ENCODE assay signal across 22 cellular contexts in genomic region chr22:27859336-27859735, GRCh38. TPM values are rescaled to one million over a fixed set of nuclear protein-coding genes. Genes with fewer than 3 reads are reported as not detected.
DNase-seq lines count a peak whose midpoint lies in the region; ATAC-seq and TF ChIP-seq lines count a peak whose summit lies in the region.
"Had no signal": no experiment of that assay in that cellular context is flagged by ENCODE, and none has a peak within 500 bp of the region (broad histone marks: within the 10 kb centered on the region; RNA-seq: fewer than 3 reads in every experiment).

No MANE protein-coding gene starts in this region.

- no peak overlapping the region for H4K5ac ChIP-seq in mesendoderm (ENCODE audit: low read length)

- H3K27ac Mint-ChIP-seq in activated T-cell treated with anti-CD3 and anti-CD28 coated beads, Interleukin-2, amount 50 U/mL, for 72 hours: peak overlapping the region; percentile 57
- H3K27ac Mint-ChIP-seq: activated CD4-positive, alpha-beta memory T cell treated with anti-CD3 and anti-CD28 coated beads for 36 hours; memory B cell had no signal

- H3K27me3 ChIP-seq in mesendoderm (ENCODE audit: insufficient read depth, low read length, poor library complexity): no peaks in the 10 kb centered on the region
- no peaks in the 10 kb centered on the region for H3K27me3 ChIP-seq in thoracic aorta (replicated peaks; ENCODE audit: insufficient read depth)
- H3K27me3 ChIP-seq: upper lobe of right lung had no signal

- H3K27ac ChIP-seq in mesendoderm (ENCODE audit: low read depth, low read length) (no peak overlapping the region), thoracic aorta (peak overlapping the region; percentile 12 to 28)
- H3K27ac ChIP-seq: upper lobe of right lung had no signal

- no peaks in the 10 kb centered on the region for H3K79me2 ChIP-seq in mesendoderm (ENCODE audit: control insufficient read depth, insufficient read depth, low read length)

- no peaks in the 10 kb centered on the region for H3K9me3 Mint-ChIP-seq in activated T-cell treated with anti-CD3 and anti-CD28 coated beads, Interleukin-2, amount 50 U/mL, for 72 hours
- H3K9me3 Mint-ChIP-seq: activated CD4-positive, alpha-beta memory T cell treated with anti-CD3 and anti-CD28 coated beads for 36 hours; activated T-cell treated with anti-CD3 and anti-CD28 coated beads, Interleukin-2, amount 50 U/mL, for 4 hours; CD4-positive, CD25-positive, alpha-beta regulatory T cell; central memory CD8-positive, alpha-beta T cell; memory B cell had no signal

- no peak overlapping the region for H3K18ac ChIP-seq in mesendoderm (ENCODE audit: low read length)

- TF ChIP-seq CTCF in choroid plexus epithelial cell (conservative IDR thresholded peaks at IDR 0.05; ENCODE audit: low read depth, low read length): no peak
- no peak for TF ChIP-seq CTCF in thoracic aorta (IDR thresholded peaks at IDR 0.05)
- no peak for TF ChIP-seq CTCF in GM13977 (IDR thresholded peaks at IDR 0.05; ENCODE audit: extremely low read depth, insufficient read depth, missing control alignments)

- no peaks in the 10 kb centered on the region for H3K9me3 ChIP-seq in thoracic aorta
- H3K9me3 ChIP-seq: upper lobe of right lung had no signal

- H3K27me3 Mint-ChIP-seq in activated T-cell treated with anti-CD3 and anti-CD28 coated beads, Interleukin-2, amount 50 U/mL, for 72 hours (ENCODE audit: low read depth): no peaks in the 10 kb centered on the region
- H3K27me3 Mint-ChIP-seq: activated CD4-positive, alpha-beta memory T cell treated with anti-CD3 and anti-CD28 coated beads for 36 hours; CD4-positive, CD25-positive, alpha-beta regulatory T cell; central memory CD8-positive, alpha-beta T cell; memory B cell had no signal

- H2BK120ac ChIP-seq in mesendoderm (ENCODE audit: low read depth, low read length): peak overlapping the region; percentile 7

- no peak overlapping the region for H3K56ac ChIP-seq in mesendoderm (ENCODE audit: low read length)

- no peak overlapping the region for H2BK15ac ChIP-seq in mesendoderm (replicated peaks; ENCODE audit: low read depth)

- no peak overlapping the region for H3K4me2 ChIP-seq in mesendoderm (ENCODE audit: low read length)

- in situ Hi-C loops in GM13977 (cut with MboI; ENCODE audit: low pct_unique_long_range_greater_than_20kb, low sequenced_read_pairs, unreplicated experiment): no loop called here

- no peak overlapping the region for H4K8ac ChIP-seq in mesendoderm (ENCODE audit: low read depth, low read length)

- H3K79me1 ChIP-seq in mesendoderm (ENCODE audit: low read length): peaks cover 2% of the 10 kb centered on the region

- peaks cover 11% of the 10 kb centered on the region for H3K36me3 ChIP-seq in mesendoderm (ENCODE audit: control insufficient read depth, insufficient read depth, low read length)
- peaks cover 17% of the 10 kb centered on the region for H3K36me3 ChIP-seq in thoracic aorta

- no CpG with 5 or more reads among the region's 2 CpGs for WGBS in mesendoderm (ENCODE audit: extremely low coverage, insufficient coverage, low lambda C conversion rate)

- H3K23ac ChIP-seq in mesendoderm (ENCODE audit: low read length): no peak overlapping the region

- H2BK5ac ChIP-seq in mesendoderm (ENCODE audit: low read length): no peak overlapping the region

- DNase-seq in activated T-cell treated with anti-CD3 and anti-CD28 coated beads, Interleukin-2, amount 50 U/mL, for 72 hours: no peak
- DNase-seq in activated T-cell treated with anti-CD3 and anti-CD28 coated beads, Interleukin-2, amount 50 U/mL, for 48 hours: no peak
- DNase-seq in choroid plexus epithelial cell (ENCODE audit: low read depth): peak; percentile 41
- DNase-seq in mesendoderm: no peak
- no peak for DNase-seq in thoracic aorta (ENCODE audit: low spot score)
- no peak for DNase-seq in NCI-H187 (lab: John Stamatoyannopoulos, UW)
- no peak for DNase-seq in GM13977 (ENCODE audit: low spot score)
- DNase-seq in occipital lobe (lab: John Stamatoyannopoulos, UW): no peak
- DNase-seq: 8988T; activated CD4-positive, alpha-beta memory T cell treated with anti-CD3 and anti-CD28 coated beads for 36 hours; activated T-cell treated with anti-CD3 and anti-CD28 coated beads, Interleukin-2, amount 50 U/mL, for 4 hours; CD4-positive, CD25-positive, alpha-beta regulatory T cell; HCEC 1CT; NCI-H2029; NCI-H526 treated with DMSO at 0.1 percent for 48 hours; nucleus accumbens; OCI-M1; small intestine; SW 1271; upper lobe of right lung had no signal

- H2AK5ac ChIP-seq in mesendoderm (ENCODE audit: low read length): no peak overlapping the region

- H3K4me3 ChIP-seq in choroid plexus epithelial cell (ENCODE audit: low read depth, low read length) (no peak overlapping the region), mesendoderm (ENCODE audit: low read length) (no peak overlapping the region), thoracic aorta (peak overlapping the region; percentile 39)
- H3K4me3 ChIP-seq: upper lobe of right lung had no signal

- ATAC-seq in activated T-cell treated with anti-CD3 and anti-CD28 coated beads, Interleukin-2, amount 50 U/mL, for 72 hours (replicated peaks in 1 of 2): no peak
- no peak for ATAC-seq in thoracic aorta (ENCODE audit: insufficient number of reproducible peaks, low FRiP score, low read depth)
- ATAC-seq: activated T-cell treated with anti-CD3 and anti-CD28 coated beads, Interleukin-2, amount 50 U/mL, for 4 hours had no signal

- H3K4me1 ChIP-seq in mesendoderm (ENCODE audit: control insufficient read depth, low read depth, low read length): peaks cover 2% of the 10 kb centered on the region
- H3K4me1 ChIP-seq in thoracic aorta (ENCODE audit: control insufficient read depth in 1 of 2, low read depth in 2 of 2): peaks cover 30 to 57% of the 10 kb centered on the region in 2 donors

- H3K4me3 Mint-ChIP-seq in activated T-cell treated with anti-CD3 and anti-CD28 coated beads, Interleukin-2, amount 50 U/mL, for 72 hours: no peak overlapping the region
- H3K4me3 Mint-ChIP-seq: activated CD4-positive, alpha-beta memory T cell treated with anti-CD3 and anti-CD28 coated beads for 36 hours; activated T-cell treated with anti-CD3 and anti-CD28 coated beads, Interleukin-2, amount 50 U/mL, for 4 hours; CD4-positive, CD25-positive, alpha-beta regulatory T cell; central memory CD8-positive, alpha-beta T cell; memory B cell had no signal

- peaks cover 3 to 16% of the 10 kb centered on the region in 2 donors for H3K36me3 Mint-ChIP-seq in activated T-cell treated with anti-CD3 and anti-CD28 coated beads, Interleukin-2, amount 50 U/mL, for 72 hours (ENCODE audit: insufficient read depth in 2 of 2)

- H3K4ac ChIP-seq in mesendoderm (ENCODE audit: low read depth, low read length): no peak overlapping the region

- no peak overlapping the region for H3K9ac ChIP-seq in mesendoderm (ENCODE audit: low read length)

- no peaks in the 10 kb centered on the region for H3K4me1 Mint-ChIP-seq in activated T-cell treated with anti-CD3 and anti-CD28 coated beads, Interleukin-2, amount 50 U/mL, for 72 hours (ENCODE audit: low read depth)
- H3K4me1 Mint-ChIP-seq: memory B cell had no signal

RNA-seq across cellular contexts. Expression of gene MN1, which starts 57.8 kb away (rescaled TPM):
- under 1 TPM; 0.02 to 0.14 TPM for total RNA-seq in activated T-cell treated with anti-CD3 and anti-CD28 coated beads, Interleukin-2, amount 50 U/mL, for 72 hours
- polyA plus RNA-seq in mesendoderm (2013, experiment 1 of 2): 1.3 TPM
- 1.4 TPM for polyA plus RNA-seq in mesendoderm (2013, experiment 2 of 2)
- total RNA-seq in thoracic aorta: 10 to 100 TPM; 30.1 to 39.8 TPM
- 24.8 TPM for total RNA-seq in occipital lobe

RNA-seq across cellular contexts. Expression of gene PITPNB, which starts 59.7 kb away (rescaled TPM):
- 100 to 1,000 TPM in 1 of 2 donors, 10 to 100 TPM in 1; 97.2 to 102 TPM for total RNA-seq in activated T-cell treated with anti-CD3 and anti-CD28 coated beads, Interleukin-2, amount 50 U/mL, for 72 hours
- polyA plus RNA-seq in mesendoderm (2013, experiment 1 of 2): 73.5 TPM
- polyA plus RNA-seq in mesendoderm (2013, experiment 2 of 2): 74.5 TPM
- total RNA-seq in thoracic aorta (100 to 1,000 TPM in 1 of 2 donors, 10 to 100 TPM in 1; 42.2 to 111 TPM), occipital lobe (32.3 TPM)

Comparison
In these comparisons a context has a peak if more than half of its experiments do, and no peak if none do; other contexts are left out.
1. RNA of gene MN1, which starts 57.8 kb away (total RNA-seq): 30.1 to 39.8 TPM in thoracic aorta and 24.8 TPM in occipital lobe (single experiment); 0.02 to 0.14 TPM in activated T-cell treated with anti-CD3 and anti-CD28 coated beads, Interleukin-2, amount 50 U/mL, for 72 hours; every median in the first group is over 10 times any median in the second.